10 cellular contexts compared by ENCODE assay signal in genomic region chr10:8061274-8062211, GRCh38. TPM values are rescaled to one million over a fixed set of nuclear protein-coding genes. Genes with fewer than 3 reads are reported as not detected.
DNase-seq lines count a peak whose midpoint lies in the region; ATAC-seq and TF ChIP-seq lines count a peak whose summit lies in the region.
"Had no signal": no experiment of that assay in that cellular context is flagged by ENCODE, and none has a peak within 500 bp of the region (broad histone marks: within the 10 kb centered on the region; RNA-seq: fewer than 3 reads in every experiment).

No MANE protein-coding gene starts in this region.

- no peaks in the 10 kb centered on the region for H3K9me2 ChIP-seq in Karpas-422 (replicated peaks; ENCODE audit: insufficient read depth, low read length)

- H3K79me2 ChIP-seq in Karpas-422 (ENCODE audit: low read length) = no peaks in the 10 kb centered on the region

- POLR2A ChIA-PET in MCF 10A (lab: Yijun Ruan, JAX) = interaction anchor here (0.5 to 1.7 kb wide), 7 partner anchors 9 to 916 kb away, joined by 3 to 5 read pairs (median 3); no protein-coding TSS in a partner anchor

- H3K9me3 ChIP-seq in Karpas-422 (ENCODE audit: low read length) = no peaks in the 10 kb centered on the region

- DNase-seq in GM13977 (ENCODE audit: low spot score) = peak; percentile 43
- DNase-seq in MCF 10A (ENCODE audit: unreplicated experiment) = no peak
- peak; percentile 41 for DNase-seq in sciatic nerve (ENCODE audit: low spot score)
- no peak for DNase-seq in Karpas-422
- no peak for DNase-seq in NCI-H1092 (lab: John Stamatoyannopoulos, UW)
- no peak for DNase-seq in inferior parietal cortex (ENCODE audit: extremely low spot score)
- DNase-seq: NCI-H2029 had no signal

- H3K36me3 ChIP-seq in Karpas-422 (ENCODE audit: insufficient read depth, low read length) = no peaks in the 10 kb centered on the region

- peaks cover 89% of the 10 kb centered on the region for H3K36me3 Mint-ChIP-seq in MCF 10A (ENCODE audit: insufficient read depth, unreplicated experiment)

- TF ChIP-seq CTCF in GM13977 (IDR thresholded peaks at IDR 0.05; ENCODE audit: extremely low read depth, insufficient read depth, missing control alignments) (no peak), MCF 10A (IDR thresholded peaks at IDR 0.05; ENCODE audit: unreplicated experiment) (no peak)

- peak; percentile 1; the same call in 2 of the 3 replicates for ATAC-seq in SK-N-SH treated with all-trans-retinoic acid at 6 μM for 48 hours
- no peak for ATAC-seq in sciatic nerve
- no peak for ATAC-seq in HG02870 (IDR thresholded peaks at IDR 0.05; ENCODE audit: unreplicated experiment)

- BruUV-seq in MCF 10A (replicated peaks; lab: Mats Ljungman, UMichigan) = no TSS peak

- H3K4me3 Mint-ChIP-seq in MCF 10A (ENCODE audit: unreplicated experiment) = peak overlapping the region; percentile 93

- H3K27ac ChIP-seq in Karpas-422 (ENCODE audit: low read length) = no peak overlapping the region

- H3K4me2 ChIP-seq in Karpas-422 (ENCODE audit: low read depth, low read length, poor library complexity, severe bottlenecking) = no peak overlapping the region

- H3K4me1 Mint-ChIP-seq in MCF 10A (ENCODE audit: insufficient read depth, unreplicated experiment) = peaks cover 44% of the 10 kb centered on the region

- intact Hi-C loops in MCF 10A (cut with micrococcal nuclease) (no loop called here), sciatic nerve (cut with DNase I) (no loop called here)

- CTCF ChIA-PET in MCF 10A (lab: Yijun Ruan, JAX) = interaction anchor here (0.7 to 0.9 kb wide), 3 partner anchors 10 to 1035 kb away, joined by 3 to 4 read pairs (median 3); no protein-coding TSS in a partner anchor

- H2AFZ ChIP-seq in Karpas-422 (ENCODE audit: low read length) = no peak overlapping the region

- H3K9ac ChIP-seq in Karpas-422 (ENCODE audit: low read length) = no peak overlapping the region

- no peaks in the 10 kb centered on the region for H4K20me1 ChIP-seq in Karpas-422 (ENCODE audit: insufficient read depth, low read depth, low read length)

- H3K27ac Mint-ChIP-seq in MCF 10A (ENCODE audit: low read depth, unreplicated experiment) = peak overlapping the region; percentile 93

- no peak overlapping the region for H3K4me3 ChIP-seq in Karpas-422 (ENCODE audit: low read length)

- in situ Hi-C loops in GM13977 (cut with MboI; ENCODE audit: low pct_unique_long_range_greater_than_20kb, low sequenced_read_pairs, unreplicated experiment) = no loop called here

- H3K4me1 ChIP-seq in Karpas-422 (ENCODE audit: low read length) = no peaks in the 10 kb centered on the region

- H3K27me3 ChIP-seq in Karpas-422 (ENCODE audit: low read length) = no peaks in the 10 kb centered on the region

- H3K9me3 Mint-ChIP-seq in MCF 10A (ENCODE audit: unreplicated experiment) = no peaks in the 10 kb centered on the region

- H3K27me3 Mint-ChIP-seq in MCF 10A (ENCODE audit: insufficient read depth, unreplicated experiment) = no peaks in the 10 kb centered on the region

TF ChIP-seq in SK-N-SH treated with all-trans-retinoic acid at 6 μM for 48 hours, 23 proteins besides CTCF, POLR2A, EP300 and RAD21:
- TF ChIP-seq CREB5 (CRISPR knock-in tag; IDR thresholded peaks at IDR 0.05; ENCODE audit: low read depth) (no peak), ZC3H10 (CRISPR knock-in tag; IDR thresholded peaks at IDR 0.05) (no peak), TSHZ2 (CRISPR knock-in tag; IDR thresholded peaks at IDR 0.05) (0 out of 2 replicates have a peak, but pooled peaks have one; percentile 9)

RNA-seq across cellular contexts. Expression of gene GATA3, which starts 7.1 kb away (rescaled TPM):
- total RNA-seq in MCF 10A (2022) (13.1 and 14.6 TPM in 2 replicates), sciatic nerve (2.6 TPM)
- total RNA-seq in Karpas-422 (2014; rRNA removed; shearing (Covaris generic); ENCODE audit: low replicate concordance) = not detected in 2 replicates
- total RNA-seq: fibroblast of lung had no signal

Comparison
In these comparisons a context has a peak if more than half of its experiments do, and no peak if none do; other contexts are left out.
1. DNase-seq: peak in GM13977 (single experiment) and sciatic nerve (single experiment); none in MCF 10A (single experiment), Karpas-422 (single experiment), NCI-H1092 (single experiment) and inferior parietal cortex (single experiment).